9 cellular contexts compared by ENCODE assay signal in genomic region chr5:170216262-170216864, GRCh38. TPM values are rescaled to one million over a fixed set of nuclear protein-coding genes. Genes with fewer than 3 reads are reported as not detected.
A peak's percentile ranks its signal among the peaks of the same experiment; 100 is the strongest.
DNase-seq lines count a peak whose midpoint lies in the region; ATAC-seq, FAIRE-seq and TF ChIP-seq lines count a peak whose summit lies in the region.
"Had no signal": no experiment of that assay in that cellular context is flagged by ENCODE, and none has a peak within 500 bp of the region (broad histone marks: within the 10 kb centered on the region; RNA-seq: fewer than 3 reads in every experiment).

No MANE protein-coding gene starts in this region.

- H3K4me1 Mint-ChIP-seq in astrocyte (ENCODE audit: low read depth, unreplicated experiment), result peaks cover 7% of the 10 kb centered on the region

- no peak overlapping the region for H2AFZ ChIP-seq in astrocyte (ENCODE audit: low read depth, low read length)

- H3K4me1 ChIP-seq in astrocyte (ENCODE audit: insufficient read depth, low read length), result peaks cover 14% of the 10 kb centered on the region
- H3K4me1 ChIP-seq: pancreas had no signal

- peaks cover 4% of the 10 kb centered on the region for H3K9me3 Mint-ChIP-seq in astrocyte (ENCODE audit: unreplicated experiment)

- H3K27ac Mint-ChIP-seq in astrocyte (ENCODE audit: unreplicated experiment), result no peak overlapping the region

- peaks cover 4% of the 10 kb centered on the region for H3K27me3 Mint-ChIP-seq in astrocyte (ENCODE audit: low read depth, unreplicated experiment)

- no peak overlapping the region for H3K4me3 Mint-ChIP-seq in astrocyte (ENCODE audit: unreplicated experiment)

- TF ChIP-seq CTCF in GM13976 (IDR thresholded peaks at IDR 0.05; ENCODE audit: borderline replicate concordance, control extremely low read depth, extremely low read depth, insufficient read depth, missing control alignments) (peak; percentile 35), astrocyte (IDR thresholded peaks at IDR 0.05; ENCODE audit: insufficient read depth, low read depth, low read length) (peak; percentile 75)

- no peak for FAIRE-seq in astrocyte (lab: Jason Lieb, UNC)
- FAIRE-seq: pancreas had no signal

- ATAC-seq in HG03442 (IDR thresholded peaks at IDR 0.05; ENCODE audit: unreplicated experiment), result no peak
- no peak for ATAC-seq in HG03457 (IDR thresholded peaks at IDR 0.05; ENCODE audit: unreplicated experiment)

- H3K79me2 ChIP-seq in astrocyte (ENCODE audit: insufficient read depth, low read length), result no peaks in the 10 kb centered on the region

- H3K27ac ChIP-seq in astrocyte (ENCODE audit: low read depth, low read length), result no peak overlapping the region
- H3K27ac ChIP-seq: pancreas had no signal

- H3K9ac ChIP-seq in astrocyte (ENCODE audit: low read length), result no peak overlapping the region

- H3K4me2 ChIP-seq in astrocyte (ENCODE audit: low read length), result no peak overlapping the region

- H4K20me1 ChIP-seq in astrocyte (ENCODE audit: insufficient read depth, low read length), result no peaks in the 10 kb centered on the region

- H3K4me3 ChIP-seq in astrocyte (ENCODE audit: insufficient read depth, low read depth, low read length), result no peak overlapping the region
- H3K4me3 ChIP-seq: pancreas had no signal

- DNase-seq in GM13976 (ENCODE audit: low spot score) (no peak), NCI-H2227 (lab: John Stamatoyannopoulos, UW; ENCODE audit: unreplicated experiment) (peak; percentile 64), astrocyte (ENCODE audit: low read depth) (peak; percentile 35), left kidney (ENCODE audit: low read depth, low spot score) (peak; percentile 81), activated T-cell treated with anti-CD3 and anti-CD28 coated beads for 4 hours (no peak)
- DNase-seq in activated CD4-positive, CD25-positive, alpha-beta regulatory T cell (lab: John Stamatoyannopoulos, UW), result no peak
- DNase-seq: pancreas had no signal

- no peaks in the 10 kb centered on the region for H3K27me3 ChIP-seq in astrocyte (ENCODE audit: insufficient read depth, low read length)
- H3K27me3 ChIP-seq: pancreas had no signal

- H3K36me3 Mint-ChIP-seq in astrocyte (ENCODE audit: low read depth, unreplicated experiment), result no peaks in the 10 kb centered on the region

- no peaks in the 10 kb centered on the region for H3K36me3 ChIP-seq in astrocyte (ENCODE audit: insufficient read depth, low read length)
- H3K36me3 ChIP-seq: pancreas had no signal

- in situ Hi-C loops in GM13976 (cut with MboI; ENCODE audit: low sequenced_read_pairs, unreplicated experiment), result no loop called here

- H3K9me3 ChIP-seq in astrocyte (ENCODE audit: insufficient read depth, low read depth, low read length), result no peaks in the 10 kb centered on the region
- H3K9me3 ChIP-seq: pancreas had no signal

RNA-seq across cellular contexts. Expression of gene C5orf58, which starts 16.4 kb away (rescaled TPM):
- not detected in 2 replicates for total RNA-seq in astrocyte
- total RNA-seq: pancreas had no signal

Comparison
In these comparisons a context has a peak if more than half of its experiments do, and no peak if none do; other contexts are left out.
1. DNase-seq: peak in NCI-H2227 (single experiment), astrocyte (single experiment) and left kidney (single experiment); none in GM13976 (single experiment), activated T-cell treated with anti-CD3 and anti-CD28 coated beads for 4 hours (single experiment) and activated CD4-positive, CD25-positive, alpha-beta regulatory T cell (0 of 4).